In genomic region chr7:28093617-28094232, GRCh38 we compare ENCODE assay signal across 8 cellular contexts.
DNase-seq lines count a peak whose midpoint lies in the region; ATAC-seq and TF ChIP-seq lines count a peak whose summit lies in the region.

No MANE protein-coding gene starts in this region.

- no peak overlapping the region for H3K27ac ChIP-seq in RWPE1

- no peak overlapping the region for H3K27ac Mint-ChIP-seq in activated naive CD8-positive, alpha-beta T cell treated with anti-CD3 and anti-CD28 coated beads, Interleukin-2, amount 50 U/mL, for 24 hours

- DNase-seq in DMS114 treated with DMSO at 0.1 percent for 48 hours (lab: John Stamatoyannopoulos, UW; ENCODE audit: unreplicated experiment) = peak; percentile 20
- DNase-seq in KG1 (lab: John Stamatoyannopoulos, UW) = peak; percentile 10
- peak; percentile 30 for DNase-seq in RWPE1 (ENCODE audit: low spot score)
- DNase-seq in activated naive CD8-positive, alpha-beta T cell treated with anti-CD3 and anti-CD28 coated beads, Interleukin-2, amount 50 U/mL, for 24 hours = peak; percentile 71
- peak; percentile 74 for DNase-seq in iPS DF 19.7 (ENCODE audit: low read depth, low spot score)
- DNase-seq in stimulated activated CD4-positive, alpha-beta T cell treated with anti-CD3 and anti-CD28 coated beads, Interleukin-12 subunit alpha, Interleukin-12 subunit beta, amount 100 ng/mL, for 24 hours (ENCODE audit: low read depth in 2 of 2) = peak; percentile 16 to 60
- no peak for DNase-seq in cortex of kidney (lab: John Stamatoyannopoulos, UW)

- POLR2A ChIA-PET in RWPE1 (lab: Yijun Ruan, JAX; ENCODE audit: low non-redundant PET) = no interaction called here

- no peaks in the 10 kb centered on the region for H3K9me3 Mint-ChIP-seq in activated naive CD8-positive, alpha-beta T cell treated with anti-CD3 and anti-CD28 coated beads, Interleukin-2, amount 50 U/mL, for 24 hours

- H3K36me3 Mint-ChIP-seq in activated naive CD8-positive, alpha-beta T cell treated with anti-CD3 and anti-CD28 coated beads, Interleukin-2, amount 50 U/mL, for 24 hours (ENCODE audit: low read depth) = peaks cover 3% of the 10 kb centered on the region

- ATAC-seq in activated naive CD8-positive, alpha-beta T cell treated with anti-CD3 and anti-CD28 coated beads, Interleukin-2, amount 50 U/mL, for 24 hours = no peak
- no peak for ATAC-seq in HG02571 (IDR thresholded peaks at IDR 0.05; ENCODE audit: unreplicated experiment)

- CTCF ChIA-PET in RWPE1 (lab: Yijun Ruan, JAX) = interaction anchor here (0.6 to 1.2 kb wide), 10 partner anchors 8 to 268 kb away, joined by 3 to 5 read pairs (median 3); no protein-coding TSS in a partner anchor

- H3K27me3 Mint-ChIP-seq in activated naive CD8-positive, alpha-beta T cell treated with anti-CD3 and anti-CD28 coated beads, Interleukin-2, amount 50 U/mL, for 24 hours = no peaks in the 10 kb centered on the region

- TF ChIP-seq CTCF in RWPE1 (conservative IDR thresholded peaks at IDR 0.05; ENCODE audit: low read depth) = peak; percentile 70

- peaks cover 43% of the 10 kb centered on the region for H3K4me1 Mint-ChIP-seq in activated naive CD8-positive, alpha-beta T cell treated with anti-CD3 and anti-CD28 coated beads, Interleukin-2, amount 50 U/mL, for 24 hours

- no peak overlapping the region for H3K4me3 Mint-ChIP-seq in activated naive CD8-positive, alpha-beta T cell treated with anti-CD3 and anti-CD28 coated beads, Interleukin-2, amount 50 U/mL, for 24 hours
